In the genomic region with DNA sequence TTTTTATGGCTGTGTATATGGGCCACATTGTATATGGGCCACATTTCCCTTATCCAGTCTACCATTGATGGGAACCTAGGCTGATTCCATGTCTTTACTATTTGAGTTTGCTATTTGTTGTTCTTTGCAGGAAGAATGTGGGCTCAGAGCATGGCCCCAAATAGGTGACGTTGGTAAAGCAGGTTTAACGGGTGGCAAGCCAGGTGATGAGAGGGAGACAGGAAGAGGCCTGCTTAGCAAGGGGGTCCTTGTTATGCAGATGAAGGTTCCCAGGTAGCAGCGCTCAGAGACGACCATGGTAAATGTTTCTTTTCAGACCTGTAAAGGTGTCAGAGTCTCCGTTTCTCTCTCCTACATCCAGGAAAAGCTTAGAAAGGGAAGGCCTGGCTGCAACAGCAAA, we compare ENCODE assay signal across 4 cellular contexts. TPM values are rescaled to one million over a fixed set of nuclear protein-coding genes. Genes with fewer than 3 reads are reported as not detected.
"Had no signal": no experiment of that assay in that cellular context is flagged by ENCODE, and none has a peak within 500 bp of the region (broad histone marks: within the 10 kb centered on the region; RNA-seq: fewer than 3 reads in every experiment).

No MANE protein-coding gene starts in this region.

RNA-seq across cellular contexts. Expression of a gene that starts 28.8 kb away (rescaled TPM):
- total RNA-seq: mammary epithelial cell, mononuclear cell, natural killer cell had no signal
- polyA plus RNA-seq: mammary epithelial cell had no signal

RNA-seq across cellular contexts. Expression of a gene that starts 48.1 kb away (rescaled TPM):
- total RNA-seq: frontal cortex had no signal
